Comparison of ENCODE assay signal across 22 cellular contexts in the genomic region with DNA sequence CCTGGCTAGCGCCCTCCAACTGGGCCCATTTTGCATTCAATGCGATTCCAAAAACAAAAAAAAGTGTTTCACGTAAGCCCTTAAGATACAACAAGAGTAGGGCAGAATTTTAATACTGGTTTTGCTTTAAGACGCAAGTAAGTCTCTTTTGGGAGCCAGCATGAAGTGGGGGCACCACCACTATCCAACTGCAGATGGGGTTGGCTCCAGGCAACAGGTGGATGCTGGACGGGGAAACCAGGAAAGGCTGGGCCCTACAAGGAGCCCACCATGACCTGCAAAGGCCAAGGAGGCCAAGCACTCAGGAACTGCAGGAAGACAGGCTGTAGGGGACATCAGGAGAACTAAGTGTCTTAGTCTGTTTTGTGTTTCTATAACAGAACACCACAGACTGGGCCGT.
"Had no signal": no experiment of that assay in that cellular context is flagged by ENCODE, and none has a peak within 500 bp of the region (broad histone marks: within the 10 kb centered on the region; RNA-seq: fewer than 3 reads in every experiment).

No MANE protein-coding gene starts in this region.

- H3K9me3 Mint-ChIP-seq: activated B cell treated with CpG ODN at 0.5 μM for 24 hours, T-cell had no signal

- ATAC-seq: activated CD8-positive, alpha-beta memory T cell treated with anti-CD3 and anti-CD28 coated beads, Interleukin-2, amount 10 ng/mL, durations not matched to agents 7 days and 5 days; activated T-cell treated with anti-CD3 and anti-CD28 coated beads, Interleukin-2, amount 50 U/mL, for 4 hours; T-cell had no signal

- H3K4me2 ChIP-seq: KMS-11 had no signal

- H3K27ac Mint-ChIP-seq: activated CD8-positive, alpha-beta memory T cell treated with anti-CD3 and anti-CD28 coated beads, Interleukin-2, amount 10 ng/mL, durations not matched to agents 7 days and 5 days; activated naive CD4-positive, alpha-beta T cell treated with anti-CD3 and anti-CD28 coated beads, Interleukin-2, amount 10 ng/mL, durations not matched to agents 7 days and 5 days; brain; T-cell had no signal

- H3K36me3 Mint-ChIP-seq: activated naive CD4-positive, alpha-beta T cell treated with anti-CD3 and anti-CD28 coated beads, Interleukin-2, amount 10 ng/mL, durations not matched to agents 7 days and 5 days; brain; T-cell had no signal

- H3K27ac ChIP-seq: KMS-11 had no signal

- DNase-seq: activated B cell treated with CpG ODN at 0.5 μM for 24 hours; activated CD4-positive, alpha-beta T cell treated with anti-CD3 and anti-CD28 coated beads for 1 hour; activated CD4-positive, alpha-beta T cell treated with anti-CD3 and anti-CD28 coated beads, Interleukin-2, amount 10 ng/mL, durations not matched to agents 24 days and 14 days; activated CD4-positive, alpha-beta T cell treated with anti-CD3 and anti-CD28 coated beads, Interleukin-2, amount 50 U/mL, for 48 hours; activated CD8-positive, alpha-beta memory T cell treated with anti-CD3 and anti-CD28 coated beads, Interleukin-2, amount 10 ng/mL, durations not matched to agents 7 days and 5 days; activated gamma-delta T cell treated with Interleukin-2 at 50 U/mL for 16 hours; activated naive CD4-positive, alpha-beta T cell treated with anti-CD3 and anti-CD28 coated beads, Interleukin-2, amount 10 ng/mL, durations not matched to agents 7 days and 5 days; activated T-cell treated with anti-CD3 and anti-CD28 coated beads, Interleukin-2, amount 50 U/mL, for 4 hours; NCI-H1092 treated with DMSO at 0.1 percent for 48 hours; NCI-H1417 treated with DMSO at 0.1 percent for 48 hours; NCI-H1694; NCI-H2029 treated with DMSO at 0.1 percent for 48 hours; NCI-H510A; NCI-H82; SIG-M5; T-cell; T-helper 2 cell; T1000 had no signal

- H3K9ac ChIP-seq: KMS-11 had no signal

- FAIRE-seq: astrocyte, TTC549 had no signal

- H3K27me3 Mint-ChIP-seq: activated B cell treated with CpG ODN at 0.5 μM for 24 hours had no signal

- H3K4me3 Mint-ChIP-seq: activated B cell treated with CpG ODN at 0.5 μM for 24 hours; activated CD4-positive, alpha-beta T cell treated with anti-CD3 and anti-CD28 coated beads, Interleukin-2, amount 10 ng/mL, durations not matched to agents 24 days and 14 days; activated CD8-positive, alpha-beta memory T cell treated with anti-CD3 and anti-CD28 coated beads, Interleukin-2, amount 10 ng/mL, durations not matched to agents 7 days and 5 days; activated naive CD4-positive, alpha-beta T cell treated with anti-CD3 and anti-CD28 coated beads, Interleukin-2, amount 10 ng/mL, durations not matched to agents 7 days and 5 days; activated T-cell treated with anti-CD3 and anti-CD28 coated beads, Interleukin-2, amount 50 U/mL, for 4 hours; brain; T-cell had no signal
